8 cellular contexts compared by ENCODE assay signal in genomic region chr21:14686466-14687276, GRCh38.
DNase-seq lines count a peak whose midpoint lies in the region; ATAC-seq and TF ChIP-seq lines count a peak whose summit lies in the region.

No MANE protein-coding gene starts in this region.

- no peak overlapping the region for H3K9ac ChIP-seq in colonic mucosa (ENCODE audit: low read depth in 2 of 2, low read length in 2 of 2)

- intact Hi-C loops in left colon (cut with DNase I, micrococcal nuclease) (no loop called here), colonic mucosa (cut with DNase I) (no loop called here)

- ATAC-seq in GM18508 (IDR thresholded peaks at IDR 0.05; ENCODE audit: insufficient read depth, unreplicated experiment) = peak; percentile 49
- peak; percentile 57 for ATAC-seq in GM21576 (IDR thresholded peaks at IDR 0.05; ENCODE audit: unreplicated experiment)
- peak; percentile 36 for ATAC-seq in HG03575 (IDR thresholded peaks at IDR 0.05; ENCODE audit: extremely low read depth, insufficient number of reproducible peaks, low FRiP score, unreplicated experiment)
- peak; percentile 13 for ATAC-seq in left colon
- no peak for ATAC-seq in foreskin keratinocyte

- H3K27ac ChIP-seq in colonic mucosa (no peak overlapping the region), foreskin keratinocyte (no peak overlapping the region)

- H3K27me3 ChIP-seq in colonic mucosa (no peaks in the 10 kb centered on the region), foreskin keratinocyte (no peaks in the 10 kb centered on the region)

- no peak for TF ChIP-seq CTCF in colonic mucosa (IDR thresholded peaks at IDR 0.05)
- TF ChIP-seq CTCF in foreskin keratinocyte (conservative IDR thresholded peaks at IDR 0.05) = no peak

- H3K36me3 ChIP-seq in colonic mucosa = no peaks in the 10 kb centered on the region

- H3K9me3 ChIP-seq in colonic mucosa = no peaks in the 10 kb centered on the region

- no peak for DNase-seq in left colon
- no peak for DNase-seq in midbrain (lab: John Stamatoyannopoulos, UW)
- no peak for DNase-seq in GF-D8 (lab: John Stamatoyannopoulos, UW)
- DNase-seq in colonic mucosa = no peak
- DNase-seq in foreskin keratinocyte = no peak

- no peaks in the 10 kb centered on the region for H3K4me1 ChIP-seq in colonic mucosa
- no peaks in the 10 kb centered on the region for H3K4me1 ChIP-seq in foreskin keratinocyte

- H3K4me3 ChIP-seq in colonic mucosa = no peak overlapping the region
